13 cellular contexts compared by ENCODE assay signal in the genomic region with DNA sequence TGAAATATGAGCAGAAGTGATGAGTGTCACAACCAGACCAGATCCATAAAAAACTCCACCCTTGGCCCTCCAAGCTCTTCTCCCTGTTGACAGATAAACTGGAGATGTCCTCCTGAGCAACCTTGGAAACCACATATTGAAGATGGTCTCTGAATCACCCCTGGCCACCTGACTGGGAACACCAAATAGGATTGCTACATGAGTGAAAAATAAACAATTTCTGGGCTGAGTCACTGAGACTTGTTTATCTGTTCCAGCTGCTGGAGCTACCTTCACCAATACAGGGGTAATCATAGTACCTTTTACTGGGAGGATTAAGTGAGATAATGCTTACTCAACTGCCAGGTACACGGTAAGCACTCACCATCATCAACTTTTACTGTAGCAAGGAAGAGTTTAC. TPM values are rescaled to one million over a fixed set of nuclear protein-coding genes. Genes with fewer than 3 reads are reported as not detected.
A peak's percentile ranks its signal among the peaks of the same experiment; 100 is the strongest.
DNase-seq lines count a peak whose midpoint lies in the region; ATAC-seq, FAIRE-seq and TF ChIP-seq lines count a peak whose summit lies in the region.
"Had no signal": no experiment of that assay in that cellular context is flagged by ENCODE, and none has a peak within 500 bp of the region (broad histone marks: within the 10 kb centered on the region; RNA-seq: fewer than 3 reads in every experiment).

No MANE protein-coding gene starts in this region.

- H3K27ac Mint-ChIP-seq in osteocyte (ENCODE audit: unreplicated experiment): peak overlapping the region; percentile 89
- H3K27ac Mint-ChIP-seq in endothelial cell (ENCODE audit: unreplicated experiment): no peak overlapping the region
- H3K27ac Mint-ChIP-seq: activated naive CD4-positive, alpha-beta T cell treated with anti-CD3 and anti-CD28 coated beads, Interleukin-2, amount 50 U/mL, for 24 hours; naive thymus-derived CD8-positive, alpha-beta T cell had no signal

- DNase-seq in AG09319 (ENCODE audit: extremely low read depth, low read depth) (peak; percentile 24), NCI-H226 (peak; percentile 52), osteocyte (ENCODE audit: extremely low spot score, unreplicated experiment) (no peak), HTR-8/SVneo (ENCODE audit: insufficient read length, low spot score) (no peak), endothelial cell (ENCODE audit: low spot score) (no peak)
- DNase-seq in activated T-cell treated with anti-CD3 and anti-CD28 coated beads, Interleukin-2, amount 50 U/mL, for 48 hours: no peak
- DNase-seq: activated CD4-positive, alpha-beta T cell treated with anti-CD3 and anti-CD28 coated beads for 48 hours; naive thymus-derived CD8-positive, alpha-beta T cell; NCI-H1092 treated with DMSO at 0.1 percent for 48 hours had no signal

- H3K4me3 Mint-ChIP-seq in osteocyte (ENCODE audit: unreplicated experiment) (no peak overlapping the region), endothelial cell (ENCODE audit: unreplicated experiment) (no peak overlapping the region)
- H3K4me3 Mint-ChIP-seq: activated naive CD4-positive, alpha-beta T cell treated with anti-CD3 and anti-CD28 coated beads, Interleukin-2, amount 50 U/mL, for 24 hours; naive thymus-derived CD8-positive, alpha-beta T cell had no signal

- ATAC-seq in esophagus mucosa (peak; percentile 69), HG02763 (IDR thresholded peaks at IDR 0.05; ENCODE audit: unreplicated experiment) (no peak)
- ATAC-seq: naive thymus-derived CD8-positive, alpha-beta T cell had no signal

- TF ChIP-seq CTCF in AG09319 (IDR thresholded peaks at IDR 0.05; ENCODE audit: low read depth, low read length) (no peak), osteocyte (IDR thresholded peaks at IDR 0.05) (no peak), endothelial cell (IDR thresholded peaks at IDR 0.05; ENCODE audit: unreplicated experiment) (no peak)

- no peak for FAIRE-seq in HTR-8/SVneo (lab: Jason Lieb, UNC)

- H3K27me3 Mint-ChIP-seq in osteocyte (ENCODE audit: unreplicated experiment): peaks cover 7% of the 10 kb centered on the region
- H3K27me3 Mint-ChIP-seq in endothelial cell (ENCODE audit: unreplicated experiment): no peaks in the 10 kb centered on the region

- H3K4me1 Mint-ChIP-seq in osteocyte (ENCODE audit: unreplicated experiment): peaks cover 14% of the 10 kb centered on the region
- H3K4me1 Mint-ChIP-seq in endothelial cell (ENCODE audit: unreplicated experiment): no peaks in the 10 kb centered on the region
- H3K4me1 Mint-ChIP-seq: activated naive CD4-positive, alpha-beta T cell treated with anti-CD3 and anti-CD28 coated beads, Interleukin-2, amount 50 U/mL, for 24 hours; naive thymus-derived CD8-positive, alpha-beta T cell had no signal

- no peaks in the 10 kb centered on the region for H3K9me3 Mint-ChIP-seq in osteocyte (ENCODE audit: unreplicated experiment)
- H3K9me3 Mint-ChIP-seq in endothelial cell (ENCODE audit: unreplicated experiment): no peaks in the 10 kb centered on the region
- H3K9me3 Mint-ChIP-seq: activated naive CD4-positive, alpha-beta T cell treated with anti-CD3 and anti-CD28 coated beads, Interleukin-2, amount 50 U/mL, for 24 hours had no signal

- H3K36me3 Mint-ChIP-seq in osteocyte (ENCODE audit: unreplicated experiment) (no peaks in the 10 kb centered on the region), endothelial cell (ENCODE audit: low read depth, unreplicated experiment) (no peaks in the 10 kb centered on the region)
- H3K36me3 Mint-ChIP-seq: activated naive CD4-positive, alpha-beta T cell treated with anti-CD3 and anti-CD28 coated beads, Interleukin-2, amount 50 U/mL, for 24 hours; naive thymus-derived CD8-positive, alpha-beta T cell had no signal

RNA-seq across cellular contexts. Expression of a gene that starts 53.3 kb away (rescaled TPM):
- total RNA-seq in esophagus mucosa (not detected), osteocyte (not detected in 2 replicates), endothelial cell (ENCODE audit: unreplicated experiment) (0.62 TPM)
- total RNA-seq: glomerular endothelial cell; naive thymus-derived CD8-positive, alpha-beta T cell had no signal

Comparison
In these comparisons a context has a peak if more than half of its experiments do, and no peak if none do; other contexts are left out.
1. DNase-seq: peak in AG09319 (single experiment) and NCI-H226 (single experiment); none in osteocyte (single experiment), activated T-cell treated with anti-CD3 and anti-CD28 coated beads, Interleukin-2, amount 50 U/mL, for 48 hours (0 of 2), HTR-8/SVneo (single experiment) and endothelial cell (single experiment).